In genomic region chr7:21169667-21170605, GRCh38 we compare ENCODE assay signal across 21 cellular contexts.
A peak's percentile ranks its signal among the peaks of the same experiment; 100 is the strongest.
DNase-seq lines count a peak whose midpoint lies in the region; ATAC-seq and TF ChIP-seq lines count a peak whose summit lies in the region.
"Had no signal": no experiment of that assay in that cellular context is flagged by ENCODE, and none has a peak within 500 bp of the region (broad histone marks: within the 10 kb centered on the region; RNA-seq: fewer than 3 reads in every experiment).

No MANE protein-coding gene starts in this region.

- no peaks in the 10 kb centered on the region for H3F3A ChIP-seq in smooth muscle cell (ENCODE audit: low read depth)

- H2AFZ ChIP-seq in smooth muscle cell (ENCODE audit: low read depth): peak overlapping the region; percentile 37

- no peaks in the 10 kb centered on the region for H3K36me3 ChIP-seq in breast epithelium
- H3K36me3 ChIP-seq in ectodermal cell (ENCODE audit: control insufficient read depth, insufficient read depth, low read length): no peaks in the 10 kb centered on the region
- no peaks in the 10 kb centered on the region for H3K36me3 ChIP-seq in smooth muscle cell (ENCODE audit: low read depth)
- H3K36me3 ChIP-seq in left lung: no peaks in the 10 kb centered on the region
- H3K36me3 ChIP-seq: brain microvascular endothelial cell, esophagus muscularis mucosa, vagina had no signal

- H3K27me3 ChIP-seq in breast epithelium (peaks cover 0 to 21% of the 10 kb centered on the region in 2 donors), ectodermal cell (ENCODE audit: control insufficient read depth, insufficient read depth, low read length, poor library complexity, severe bottlenecking) (peaks cover 41% of the 10 kb centered on the region), smooth muscle cell (ENCODE audit: low read depth) (peaks cover 66% of the 10 kb centered on the region), left lung (peaks cover 9 to 38% of the 10 kb centered on the region in 2 donors)
- H3K27me3 ChIP-seq: brain microvascular endothelial cell, vagina had no signal

- no peak for TF ChIP-seq POLR2A in breast epithelium (IDR thresholded peaks at IDR 0.05)

- intact Hi-C loops in breast epithelium (cut with DNase I; ENCODE audit: low total_unique reads): loop anchor here (10.0 kb wide), 1 partner anchor 1845 kb away; no protein-coding TSS in a partner anchor
- intact Hi-C loops in left lung (cut with DNase I): no loop called here

- H3K4me1 ChIP-seq in breast epithelium (no peaks in the 10 kb centered on the region), ectodermal cell (ENCODE audit: control insufficient read depth, insufficient read depth, low read length) (peaks cover 11% of the 10 kb centered on the region), smooth muscle cell (ENCODE audit: low read depth) (peaks cover 28% of the 10 kb centered on the region), left lung (no peaks in the 10 kb centered on the region)
- H3K4me1 ChIP-seq: vagina had no signal

- H3K27ac ChIP-seq in breast epithelium: no peak overlapping the region
- H3K27ac ChIP-seq in ectodermal cell (ENCODE audit: insufficient read depth, low read depth, low read length, poor library complexity, severe bottlenecking): peak overlapping the region; percentile 36
- peak overlapping the region; percentile 28 for H3K27ac ChIP-seq in smooth muscle cell (ENCODE audit: low read depth)
- no peak overlapping the region for H3K27ac ChIP-seq in left lung
- H3K27ac ChIP-seq: brain microvascular endothelial cell, C4-2B, esophagus muscularis mucosa, vagina had no signal

- H3K4me3 ChIP-seq in breast epithelium (peak overlapping the region in 1 of 3 donors; percentile 11), ectodermal cell (ENCODE audit: insufficient read depth, low read depth, low read length) (peak overlapping the region; percentile 38), smooth muscle cell (peak overlapping the region; percentile 7), left lung (no peak overlapping the region)
- H3K4me3 ChIP-seq: esophagus muscularis mucosa, K562, vagina had no signal

- no peak overlapping the region for H3K9ac ChIP-seq in smooth muscle cell (ENCODE audit: low read depth)

- WGBS in ectodermal cell, 2 experiments: 4% methylated on average over 31 of the region's 31 CpGs
- WGBS in smooth muscle cell (ENCODE audit: low lambda C conversion rate): 8% methylated on average over 31 of the region's 31 CpGs

- peaks cover 0 to 1% of the 10 kb centered on the region in 2 donors for H3K9me3 ChIP-seq in breast epithelium
- H3K9me3 ChIP-seq in ectodermal cell (ENCODE audit: control insufficient read depth, low read length): no peaks in the 10 kb centered on the region
- H3K9me3 ChIP-seq in smooth muscle cell (replicated peaks; ENCODE audit: low read depth): no peaks in the 10 kb centered on the region
- H3K9me3 ChIP-seq in left lung: peaks cover 0 to 3% of the 10 kb centered on the region in 2 donors
- H3K9me3 ChIP-seq: esophagus muscularis mucosa, vagina had no signal

- peak overlapping the region; percentile 58 for H3K4me2 ChIP-seq in smooth muscle cell

- in situ Hi-C loops in T47D (cut with HindIII; ENCODE audit: low pct_unique_long_range_greater_than_20kb, low sequenced_read_pairs): no loop called here

- H4K20me1 ChIP-seq in smooth muscle cell (ENCODE audit: low read depth): no peaks in the 10 kb centered on the region

- no peaks in the 10 kb centered on the region for H3K79me2 ChIP-seq in smooth muscle cell (ENCODE audit: low read depth)

- TF ChIP-seq CTCF in breast epithelium (IDR thresholded peaks at IDR 0.05): no peak
- TF ChIP-seq CTCF in smooth muscle cell (IDR thresholded peaks at IDR 0.05; ENCODE audit: borderline replicate concordance, insufficient read depth, poor library complexity, severe bottlenecking): no peak
- no peak for TF ChIP-seq CTCF in left lung (IDR thresholded peaks at IDR 0.05)

- DNase-seq in T47D (ENCODE audit: low read depth in 1 of 2, low spot score in 1 of 2) (peak; percentile 23 to 26), breast epithelium (ENCODE audit: low spot score in 2 of 2) (no peak), islet precursor cell (peak; percentile 93), smooth muscle cell (lab: John Stamatoyannopoulos, UW; ENCODE audit: unreplicated experiment) (no peak), NCI-H2196 (lab: John Stamatoyannopoulos, UW; ENCODE audit: unreplicated experiment) (no peak), left lung (no peak)
- DNase-seq: activated CD4-positive, alpha-beta T cell treated with anti-CD3 and anti-CD28 coated beads for 4 hours; activated CD8-positive, alpha-beta memory T cell treated with anti-CD3 and anti-CD28 coated beads, Interleukin-2, amount 50 U/mL, for 48 hours; activated naive CD4-positive, alpha-beta T cell; brain microvascular endothelial cell; DMS79; head of caudate nucleus; NCI-H446; stimulated activated naive CD8-positive, alpha-beta T cell treated with anti-CD3 and anti-CD28 coated beads, Interleukin-15, amount 100 ng/mL, for 72 hours; T1000 had no signal

- no peak for ATAC-seq in left lung
- ATAC-seq in HG02763 (IDR thresholded peaks at IDR 0.05; ENCODE audit: unreplicated experiment): no peak
- ATAC-seq: K562; stimulated activated naive CD8-positive, alpha-beta T cell treated with anti-CD3 and anti-CD28 coated beads, Interleukin-15, amount 100 ng/mL, for 72 hours had no signal

Comparison
In these comparisons a context has a peak if more than half of its experiments do, and no peak if none do; other contexts are left out.
1. DNase-seq: peak in T47D (2 of 2) and islet precursor cell (single experiment); none in breast epithelium (0 of 2), smooth muscle cell (single experiment), NCI-H2196 (single experiment) and left lung (0 of 2).
2. H3K27ac ChIP-seq: peak in ectodermal cell (single experiment) and smooth muscle cell (single experiment); none in breast epithelium (0 of 2) and left lung (0 of 2).
3. H3K4me3 ChIP-seq: peak in ectodermal cell (single experiment) and smooth muscle cell (single experiment); none in left lung (0 of 2).